Comparison of ENCODE assay signal across 1 cellular context in the genomic region with DNA sequence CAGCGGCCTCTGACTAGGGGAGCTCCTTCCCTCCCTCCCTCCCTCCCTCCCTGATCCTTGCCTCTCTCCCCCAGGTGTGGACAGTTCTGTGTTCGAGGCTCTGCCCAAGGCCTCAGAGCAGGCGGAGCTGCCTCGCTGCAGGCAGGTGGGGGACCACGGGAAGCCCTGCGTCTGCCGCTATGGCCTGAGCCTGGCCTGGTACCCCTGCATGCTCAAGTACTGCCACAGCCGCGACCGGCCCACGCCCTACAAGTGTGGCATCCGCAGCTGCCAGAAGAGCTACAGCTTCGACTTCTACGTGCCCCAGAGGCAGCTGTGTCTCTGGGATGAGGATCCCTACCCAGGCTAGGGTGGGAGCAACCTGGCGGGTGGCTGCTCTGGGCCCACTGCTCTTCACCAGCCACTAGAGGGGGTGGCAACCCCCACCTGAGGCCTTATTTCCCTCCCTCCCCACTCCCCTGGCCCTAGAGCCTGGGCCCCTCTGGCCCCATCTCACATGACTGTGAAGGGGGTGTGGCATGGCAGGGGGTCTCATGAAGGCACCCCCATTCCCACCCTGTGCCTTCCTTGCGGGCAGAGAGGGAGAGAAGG.
TF ChIP-seq lines count a peak whose summit lies in the region.

No MANE protein-coding gene starts in this region.

TF ChIP-seq in WTC11, 78 proteins besides CTCF, POLR2A, EP300 and RAD21 (continued from another document):
- TF ChIP-seq JAZF1 (CRISPR knock-in tag; IDR thresholded peaks at IDR 0.05) (no peak), GRHL2 (CRISPR knock-in tag; IDR thresholded peaks at IDR 0.05; ENCODE audit: insufficient replicate concordance, severe bottlenecking) (no peak), TEAD4 (CRISPR knock-in tag; IDR thresholded peaks at IDR 0.05) (no peak), NR1H2 (CRISPR knock-in tag; IDR thresholded peaks at IDR 0.05) (no peak), HMGA2 (CRISPR knock-in tag; IDR thresholded peaks at IDR 0.05) (no peak), NFYB (CRISPR knock-in tag; conservative IDR thresholded peaks at IDR 0.05; ENCODE audit: low read depth) (no peak), SMAD3 (CRISPR knock-in tag; IDR thresholded peaks at IDR 0.05; ENCODE audit: borderline replicate concordance) (no peak), ZNF219 (CRISPR knock-in tag; IDR thresholded peaks at IDR 0.05; ENCODE audit: borderline replicate concordance) (no peak), CREB1 (CRISPR knock-in tag; IDR thresholded peaks at IDR 0.05) (no peak; the same call in 1 of the 2 replicates), ZNF138 (CRISPR knock-in tag; conservative IDR thresholded peaks at IDR 0.05) (no peak), ZNF671 (CRISPR knock-in tag; IDR thresholded peaks at IDR 0.05) (no peak), MYBL2 (CRISPR knock-in tag; IDR thresholded peaks at IDR 0.05) (no peak), ZNF396 (CRISPR knock-in tag; IDR thresholded peaks at IDR 0.05; ENCODE audit: borderline replicate concordance) (no peak)
- TF ChIP-seq, protein P1, sequence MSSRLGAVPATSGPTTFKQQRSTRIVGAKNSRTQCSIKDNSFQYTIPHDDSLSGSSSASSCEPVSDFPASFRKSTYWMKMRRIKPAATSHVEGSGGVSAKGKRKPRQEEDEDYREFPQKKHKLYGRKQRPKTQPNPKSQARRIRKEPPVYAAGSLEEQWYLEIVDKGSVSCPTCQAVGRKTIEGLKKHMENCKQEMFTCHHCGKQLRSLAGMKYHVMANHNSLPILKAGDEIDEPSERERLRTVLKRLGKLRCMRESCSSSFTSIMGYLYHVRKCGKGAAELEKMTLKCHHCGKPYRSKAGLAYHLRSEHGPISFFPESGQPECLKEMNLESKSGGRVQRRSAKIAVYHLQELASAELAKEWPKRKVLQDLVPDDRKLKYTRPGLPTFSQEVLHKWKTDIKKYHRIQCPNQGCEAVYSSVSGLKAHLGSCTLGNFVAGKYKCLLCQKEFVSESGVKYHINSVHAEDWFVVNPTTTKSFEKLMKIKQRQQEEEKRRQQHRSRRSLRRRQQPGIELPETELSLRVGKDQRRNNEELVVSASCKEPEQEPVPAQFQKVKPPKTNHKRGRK (CRISPR knock-in tag; IDR thresholded peaks at IDR 0.05; ENCODE audit: borderline replicate concordance), result no peak
- TF ChIP-seq, protein P2, sequence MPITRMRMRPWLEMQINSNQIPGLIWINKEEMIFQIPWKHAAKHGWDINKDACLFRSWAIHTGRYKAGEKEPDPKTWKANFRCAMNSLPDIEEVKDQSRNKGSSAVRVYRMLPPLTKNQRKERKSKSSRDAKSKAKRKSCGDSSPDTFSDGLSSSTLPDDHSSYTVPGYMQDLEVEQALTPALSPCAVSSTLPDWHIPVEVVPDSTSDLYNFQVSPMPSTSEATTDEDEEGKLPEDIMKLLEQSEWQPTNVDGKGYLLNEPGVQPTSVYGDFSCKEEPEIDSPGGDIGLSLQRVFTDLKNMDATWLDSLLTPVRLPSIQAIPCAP (CRISPR knock-in tag; IDR thresholded peaks at IDR 0.05), result no peak
- TF ChIP-seq, protein P3, sequence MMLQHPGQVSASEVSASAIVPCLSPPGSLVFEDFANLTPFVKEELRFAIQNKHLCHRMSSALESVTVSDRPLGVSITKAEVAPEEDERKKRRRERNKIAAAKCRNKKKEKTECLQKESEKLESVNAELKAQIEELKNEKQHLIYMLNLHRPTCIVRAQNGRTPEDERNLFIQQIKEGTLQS (CRISPR knock-in tag; conservative IDR thresholded peaks at IDR 0.05), result no peak
- TF ChIP-seq, protein P4, sequence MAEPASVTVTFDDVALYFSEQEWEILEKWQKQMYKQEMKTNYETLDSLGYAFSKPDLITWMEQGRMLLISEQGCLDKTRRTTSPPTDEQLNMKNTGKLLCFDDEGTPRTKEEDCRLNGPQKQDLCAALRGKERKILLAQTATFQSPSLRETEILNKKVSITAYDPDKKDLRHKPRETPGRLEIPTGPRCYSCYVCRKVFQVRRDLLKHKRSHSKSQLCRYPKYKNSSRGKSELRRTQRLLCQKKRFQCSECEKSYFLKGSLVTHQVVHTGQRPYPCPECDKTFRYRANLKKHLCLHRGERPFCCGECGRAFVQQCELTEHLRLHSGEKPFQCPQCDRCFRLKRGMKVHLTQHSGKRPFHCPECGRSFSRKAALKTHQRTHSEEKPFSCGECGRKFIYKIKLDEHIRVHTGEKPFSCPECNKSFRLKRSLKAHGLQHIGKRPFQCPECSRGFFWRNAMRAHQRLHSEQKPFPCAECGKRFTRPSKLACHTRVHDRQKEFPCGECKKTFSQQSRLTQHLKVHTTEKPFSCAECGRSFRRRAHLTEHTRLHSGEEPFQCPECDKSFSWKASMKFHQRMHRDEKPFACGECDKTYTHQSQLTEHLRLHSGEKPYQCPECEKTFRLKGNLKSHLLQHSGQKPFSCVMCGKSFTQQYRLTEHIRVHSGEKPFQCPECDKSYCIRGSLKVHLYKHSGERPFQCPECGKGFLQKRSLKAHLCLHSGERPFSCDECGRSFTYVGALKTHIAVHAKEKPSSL (CRISPR knock-in tag; conservative IDR thresholded peaks at IDR 0.05), result no peak
